ENCODE assay signal across 8 cellular contexts in genomic region chr9:86099695-86100364, GRCh38. TPM values are rescaled to one million over a fixed set of nuclear protein-coding genes. Genes with fewer than 3 reads are reported as not detected.
A peak's percentile ranks its signal among the peaks of the same experiment; 100 is the strongest.
DNase-seq lines count a peak whose midpoint lies in the region; ATAC-seq and TF ChIP-seq lines count a peak whose summit lies in the region.

No MANE protein-coding gene starts in this region.

- H3K4me3 ChIP-seq in CD8-positive, alpha-beta memory T cell (ENCODE audit: low read length), result peak overlapping the region; percentile 56
- peak overlapping the region; percentile 77 for H3K4me3 ChIP-seq in SK-N-MC
- H3K4me3 ChIP-seq in dorsolateral prefrontal cortex, result peak overlapping the region; percentile 27 to 88 (median 78)
- peak overlapping the region; percentile 49 for H3K4me3 ChIP-seq in lung

- ATAC-seq in HG02610 (IDR thresholded peaks at IDR 0.05; ENCODE audit: unreplicated experiment) (peak; percentile 13), lung (ENCODE audit: insufficient read depth, low FRiP score) (no peak)

- peak overlapping the region in 5 of 8 donors; percentile 56 to 86 (median 78) for H3K27ac Mint-ChIP-seq in CD8-positive, alpha-beta memory T cell
- peak overlapping the region; percentile 74 for H3K27ac Mint-ChIP-seq in stimulated activated naive CD8-positive, alpha-beta T cell treated with anti-CD3 and anti-CD28 coated beads, Interleukin-15, Interleukin-2, amounts not matched to agents 100 ng/mL and 50 ng/mL, for 24 hours

- DNase-seq in CD8-positive, alpha-beta memory T cell, result peak in 1 of 5 donors; percentile 2
- no peak for DNase-seq in SK-N-MC (ENCODE audit: low read depth, low spot score)
- DNase-seq in dorsolateral prefrontal cortex, result peak in 3 of 10 donors; percentile 23 to 37 (median 27)
- DNase-seq in lung (ENCODE audit: low spot score), result peak; percentile 38
- DNase-seq in activated CD4-positive, CD25-positive, alpha-beta regulatory T cell treated with anti-CD3 and anti-CD28 coated beads, Interleukin-2, amount 50 U/mL, for 72 hours, result no peak
- no peak for DNase-seq in NCI-H187 treated with DMSO at 0.1 percent for 48 hours (lab: John Stamatoyannopoulos, UW)

- 1 to 2% methylated on average over 46 to 47 of the region's 47 CpGs for WGBS in lung, 2 donors

- intact Hi-C loops in dorsolateral prefrontal cortex (cut with DNase I), result no loop called here

- peaks cover 13% of the 10 kb centered on the region for H3K27me3 ChIP-seq in CD8-positive, alpha-beta memory T cell (ENCODE audit: insufficient read depth, low read length, poor library complexity, severe bottlenecking)
- H3K27me3 ChIP-seq in dorsolateral prefrontal cortex (no peaks in the 10 kb centered on the region), lung (ENCODE audit: control insufficient read depth, insufficient read depth) (no peaks in the 10 kb centered on the region)

- POLR2A ChIA-PET in CD8-positive, alpha-beta memory T cell (lab: Charles Lee), result no interaction called here

- peaks cover 6% of the 10 kb centered on the region for H3K4me1 ChIP-seq in CD8-positive, alpha-beta memory T cell (ENCODE audit: insufficient read depth, low read length)
- peaks cover 0 to 2% of the 10 kb centered on the region in 2 donors for H3K4me1 ChIP-seq in lung (ENCODE audit: control insufficient read depth in 2 of 2, insufficient read depth in 2 of 2, low read length in 2 of 2)

- TF ChIP-seq CTCF in dorsolateral prefrontal cortex (IDR thresholded peaks at IDR 0.05 in 54 of 56, conservative IDR thresholded peaks at IDR 0.05 in 2 of 56; ENCODE audit: low read depth in 1 of 56, partially characterized antibody in 56 of 56), result peak in 1 of 56 donors; percentile 6
- TF ChIP-seq CTCF in lung (IDR thresholded peaks at IDR 0.05; ENCODE audit: control extremely low read depth, extremely low read depth), result no peak

- peaks cover 0 to 2% (median 0%) of the 10 kb centered on the region in 3 donors for H3K36me3 Mint-ChIP-seq in CD8-positive, alpha-beta memory T cell
- H3K36me3 Mint-ChIP-seq in stimulated activated naive CD8-positive, alpha-beta T cell treated with anti-CD3 and anti-CD28 coated beads, Interleukin-15, Interleukin-2, amounts not matched to agents 100 ng/mL and 50 ng/mL, for 24 hours (ENCODE audit: low read depth), result no peaks in the 10 kb centered on the region

- H3K27ac ChIP-seq in CD8-positive, alpha-beta memory T cell (ENCODE audit: low read depth, low read length), result no peak overlapping the region
- H3K27ac ChIP-seq in SK-N-MC, result no peak overlapping the region
- H3K27ac ChIP-seq in dorsolateral prefrontal cortex, result peak overlapping the region in 50 of 59 donors; percentile 2 to 84 (median 71)
- peak overlapping the region; percentile 68 to 74 for H3K27ac ChIP-seq in lung (ENCODE audit: low read depth in 1 of 2, low read length in 1 of 2)

- H3K27me3 Mint-ChIP-seq in CD8-positive, alpha-beta memory T cell, result peaks cover 25 to 72% of the 10 kb centered on the region in 2 donors
- peaks cover 70% of the 10 kb centered on the region for H3K27me3 Mint-ChIP-seq in stimulated activated naive CD8-positive, alpha-beta T cell treated with anti-CD3 and anti-CD28 coated beads, Interleukin-15, Interleukin-2, amounts not matched to agents 100 ng/mL and 50 ng/mL, for 24 hours

- H3K9me3 ChIP-seq in CD8-positive, alpha-beta memory T cell (ENCODE audit: low read length), result no peaks in the 10 kb centered on the region
- H3K9me3 ChIP-seq in SK-N-MC (ENCODE audit: low read depth, low read length) (no peaks in the 10 kb centered on the region), lung (ENCODE audit: control insufficient read depth in 2 of 2, insufficient read depth in 1 of 2, low read length in 1 of 2) (peaks cover 0 to 2% of the 10 kb centered on the region in 2 donors)

- H3K4me1 Mint-ChIP-seq in CD8-positive, alpha-beta memory T cell, result peaks cover 7 to 12% (median 9%) of the 10 kb centered on the region in 3 donors
- peaks cover 9% of the 10 kb centered on the region for H3K4me1 Mint-ChIP-seq in stimulated activated naive CD8-positive, alpha-beta T cell treated with anti-CD3 and anti-CD28 coated beads, Interleukin-15, Interleukin-2, amounts not matched to agents 100 ng/mL and 50 ng/mL, for 24 hours (ENCODE audit: low read depth)

- H3K9ac ChIP-seq in SK-N-MC (ENCODE audit: insufficient read length), result peak overlapping the region; percentile 72

- H3K9me3 Mint-ChIP-seq in CD8-positive, alpha-beta memory T cell, result peaks cover 0 to 2% (median 0%) of the 10 kb centered on the region in 5 donors
- H3K9me3 Mint-ChIP-seq in stimulated activated naive CD8-positive, alpha-beta T cell treated with anti-CD3 and anti-CD28 coated beads, Interleukin-15, Interleukin-2, amounts not matched to agents 100 ng/mL and 50 ng/mL, for 24 hours, result no peaks in the 10 kb centered on the region

- CTCF ChIA-PET in CD8-positive, alpha-beta memory T cell (lab: Charles Lee), result interaction anchor here (0.8 kb wide), 1 partner anchor 11 kb away, joined by 3 read pairs; no protein-coding TSS in a partner anchor

- peak overlapping the region; percentile 83 to 95 (median 88) for H3K4me3 Mint-ChIP-seq in CD8-positive, alpha-beta memory T cell
- peak overlapping the region; percentile 84 for H3K4me3 Mint-ChIP-seq in stimulated activated naive CD8-positive, alpha-beta T cell treated with anti-CD3 and anti-CD28 coated beads, Interleukin-15, Interleukin-2, amounts not matched to agents 100 ng/mL and 50 ng/mL, for 24 hours

- no peaks in the 10 kb centered on the region for H3K36me3 ChIP-seq in CD8-positive, alpha-beta memory T cell (ENCODE audit: insufficient read depth, low read length)
- H3K36me3 ChIP-seq in SK-N-MC (ENCODE audit: insufficient read depth, low read length) (no peaks in the 10 kb centered on the region), lung (ENCODE audit: control insufficient read depth in 2 of 2, insufficient read depth in 2 of 2, low read length in 2 of 2) (no peaks in the 10 kb centered on the region)

RNA-seq across cellular contexts. Expression of gene GOLM1, which starts 0.5 kb away (rescaled TPM):
- total RNA-seq in CD8-positive, alpha-beta memory T cell, result 1 to 10 TPM; 3.2 to 3.5 TPM
- 2.3 TPM for polyA plus RNA-seq in CD8-positive, alpha-beta memory T cell
- total RNA-seq in dorsolateral prefrontal cortex (100 to 1,000 TPM in 20 of 120 experiments, 10 to 100 TPM in 100; 40.8 to 119 (median 89.8) TPM), lung (10 to 100 TPM; 42.3 to 55.2 TPM)
- 10 to 100 TPM; 21.7 to 29.1 TPM for polyA plus RNA-seq in lung

Comparison
In these comparisons a context has a peak if more than half of its experiments do, and no peak if none do; other contexts are left out.
1. H3K27ac ChIP-seq: peak in dorsolateral prefrontal cortex (50 of 59) and lung (2 of 2); none in CD8-positive, alpha-beta memory T cell (single experiment) and SK-N-MC (single experiment).
2. RNA of gene GOLM1, which starts 0.5 kb away (total RNA-seq): 40.8 to 119 TPM in dorsolateral prefrontal cortex and 42.3 to 55.2 TPM in lung; 3.2 to 3.5 TPM in CD8-positive, alpha-beta memory T cell; every median in the first group is over 4 times any median in the second.
3. Peak in every context shown above with its lines, with median percentiles within 50 percentile points of each other: H3K4me3 ChIP-seq.